In genomic region chr10:106213493-106213892, GRCh38 we compare ENCODE assay signal across 8 cellular contexts.
"Had no signal": no experiment of that assay in that cellular context is flagged by ENCODE, and none has a peak within 500 bp of the region (broad histone marks: within the 10 kb centered on the region; RNA-seq: fewer than 3 reads in every experiment).

No MANE protein-coding gene starts in this region.

- H3K4me3 ChIP-seq: GM12878 had no signal

- FAIRE-seq: G401.6, GM12878, GM12891, GM12892, GM18507, GM19239 had no signal

- ATAC-seq: GM12878 had no signal

- DNase-seq: GDM1, GF-D8 had no signal
